ENCODE assay signal across 15 cellular contexts in genomic region chr17:82055965-82056728, GRCh38. TPM values are rescaled to one million over a fixed set of nuclear protein-coding genes. Genes with fewer than 3 reads are reported as not detected.
A peak's percentile ranks its signal among the peaks of the same experiment; 100 is the strongest.
DNase-seq lines count a peak whose midpoint lies in the region; ATAC-seq and TF ChIP-seq lines count a peak whose summit lies in the region.
"Had no signal": no experiment of that assay in that cellular context is flagged by ENCODE, and none has a peak within 500 bp of the region (broad histone marks: within the 10 kb centered on the region; RNA-seq: fewer than 3 reads in every experiment).

No MANE protein-coding gene starts in this region.

- DNase-seq in CD4-positive, alpha-beta T cell: no peak
- no peak for DNase-seq in NT2/D1 (ENCODE audit: low read depth, low spot score)
- DNase-seq in mesothelial cell of epicardium (ENCODE audit: low spot score in 2 of 2, unreplicated experiment in 2 of 2): no peak
- no peak for DNase-seq in cortex of kidney (lab: John Stamatoyannopoulos, UW)
- no peak for DNase-seq in activated CD4-positive, alpha-beta T cell treated with anti-CD3 and anti-CD28 coated beads for 1 hour
- DNase-seq: BE2C; CD8-positive, alpha-beta memory T cell; DMS 273 treated with DMSO at 0.1 percent for 48 hours; EL; NCI-H1436 treated with DMSO at 0.1 percent for 48 hours; NCI-H345; NCI-H748 treated with DMSO at 0.1 percent for 48 hours had no signal

- H3K9me3 Mint-ChIP-seq in CD4-positive, alpha-beta T cell: no peaks in the 10 kb centered on the region
- no peaks in the 10 kb centered on the region for H3K9me3 Mint-ChIP-seq in mesothelial cell of epicardium
- H3K9me3 Mint-ChIP-seq: CD8-positive, alpha-beta memory T cell had no signal

- peaks cover 18% of the 10 kb centered on the region for H3K4me1 ChIP-seq in NT2/D1 (ENCODE audit: insufficient read depth, insufficient read length)
- H3K4me1 ChIP-seq: BE2C, HAP-1 had no signal

- peak overlapping the region; percentile 51 for H3K4me3 Mint-ChIP-seq in CD4-positive, alpha-beta T cell
- H3K4me3 Mint-ChIP-seq in mesothelial cell of epicardium: peak overlapping the region; percentile 4

- intact Hi-C loops in CD4-positive, alpha-beta T cell (cut with DNase I, micrococcal nuclease): no loop called here

- no peaks in the 10 kb centered on the region for H3K9me3 ChIP-seq in CD4-positive, alpha-beta T cell (ENCODE audit: control insufficient read depth, low read length)
- H3K9me3 ChIP-seq in NT2/D1 (ENCODE audit: insufficient read depth, low read length): no peaks in the 10 kb centered on the region
- H3K9me3 ChIP-seq: BE2C, HAP-1 had no signal

- H3K27me3 ChIP-seq in CD4-positive, alpha-beta T cell (ENCODE audit: control insufficient read depth, insufficient read depth, low read length): no peaks in the 10 kb centered on the region
- no peaks in the 10 kb centered on the region for H3K27me3 ChIP-seq in NT2/D1 (ENCODE audit: insufficient read depth, insufficient read length)

- H3K27ac Mint-ChIP-seq in CD4-positive, alpha-beta T cell: no peak overlapping the region
- no peak overlapping the region for H3K27ac Mint-ChIP-seq in mesothelial cell of epicardium
- H3K27ac Mint-ChIP-seq: CD8-positive, alpha-beta memory T cell had no signal

- peak overlapping the region; percentile 50 for H3K9ac ChIP-seq in NT2/D1 (ENCODE audit: insufficient read length, low read depth)

- H3K4me3 ChIP-seq in NT2/D1 (ENCODE audit: insufficient read length, low read depth): no peak overlapping the region
- H3K4me3 ChIP-seq: HAP-1 had no signal

- ATAC-seq in CD4-positive, alpha-beta T cell (ENCODE audit: poor library complexity): no peak
- ATAC-seq in HG02973 (IDR thresholded peaks at IDR 0.05; ENCODE audit: unreplicated experiment): no peak

- POLR2A ChIA-PET in CD4-positive, alpha-beta T cell (lab: Charles Lee): interaction anchor here (1.4 kb wide), 1 partner anchor 19 kb away, joined by 8 read pairs; the partner anchor contains the start of gene DCXR

- TF ChIP-seq CTCF in 22Rv1 (IDR thresholded peaks at IDR 0.05) (no peak), mesothelial cell of epicardium (IDR thresholded peaks at IDR 0.05; ENCODE audit: unreplicated experiment) (no peak)
- no peak for TF ChIP-seq CTCF in CD4-positive, alpha-beta T cell (IDR thresholded peaks at IDR 0.05)

- peaks cover 27% of the 10 kb centered on the region for H3K36me3 Mint-ChIP-seq in CD4-positive, alpha-beta T cell (ENCODE audit: low read depth)
- H3K36me3 Mint-ChIP-seq in mesothelial cell of epicardium: peaks cover 5% of the 10 kb centered on the region

- H3K36me3 ChIP-seq in NT2/D1 (ENCODE audit: insufficient read depth, insufficient read length, low read length): peaks cover 82% of the 10 kb centered on the region

- CTCF ChIA-PET in CD4-positive, alpha-beta T cell (lab: Charles Lee): no interaction called here

- no peaks in the 10 kb centered on the region for H3K27me3 Mint-ChIP-seq in CD4-positive, alpha-beta T cell
- H3K27me3 Mint-ChIP-seq in mesothelial cell of epicardium (ENCODE audit: low read depth): no peaks in the 10 kb centered on the region
- H3K27me3 Mint-ChIP-seq: CD8-positive, alpha-beta memory T cell had no signal

- peak overlapping the region; percentile 87 for H3K27ac ChIP-seq in 22Rv1
- no peak overlapping the region for H3K27ac ChIP-seq in CD4-positive, alpha-beta T cell (ENCODE audit: low read depth, low read length)

- no peaks in the 10 kb centered on the region for H3K4me1 Mint-ChIP-seq in CD4-positive, alpha-beta T cell (ENCODE audit: low read depth)
- peaks cover 6% of the 10 kb centered on the region for H3K4me1 Mint-ChIP-seq in mesothelial cell of epicardium

RNA-seq across cellular contexts. Expression of gene GPS1, which starts 4.4 kb away (rescaled TPM):
- total RNA-seq in CD4-positive, alpha-beta T cell: 10 to 100 TPM; 64.6 to 69.3 TPM
- 104 to 113 TPM (median 105 TPM) in 3 replicates for total RNA-seq in mesothelial cell of epicardium

RNA-seq across cellular contexts. Expression of gene RFNG, which starts 4.5 kb away (rescaled TPM):
- total RNA-seq in CD4-positive, alpha-beta T cell: 10 to 100 TPM; 28.1 to 31.2 TPM
- total RNA-seq in mesothelial cell of epicardium: 53.8 to 57.3 TPM (median 55.6 TPM) in 3 replicates

RNA-seq across cellular contexts. Expression of gene DUS1L, which starts 9.5 kb away (rescaled TPM):
- 100 to 1,000 TPM; 160 to 163 TPM for total RNA-seq in CD4-positive, alpha-beta T cell
- 87.3 to 94.9 TPM (median 87.9 TPM) in 3 replicates for total RNA-seq in mesothelial cell of epicardium

RNA-seq across cellular contexts. Expression of gene DCXR, which starts 18.6 kb away (rescaled TPM):
- total RNA-seq in CD4-positive, alpha-beta T cell: 100 to 1,000 TPM; 103 to 119 TPM
- 73.5 to 80.2 TPM (median 77.6 TPM) in 3 replicates for total RNA-seq in mesothelial cell of epicardium

RNA-seq across cellular contexts. Expression of gene RAC3, which starts 24.7 kb away (rescaled TPM):
- total RNA-seq in CD4-positive, alpha-beta T cell: 1 to 10 TPM; 3.3 to 5.3 TPM
- 32.6 to 34.6 TPM (median 33.6 TPM) in 3 replicates for total RNA-seq in mesothelial cell of epicardium
